Comparison of ENCODE assay signal across 27 cellular contexts in genomic region chr10:114313139-114313538, GRCh38.
"Had no signal": no experiment of that assay in that cellular context is flagged by ENCODE, and none has a peak within 500 bp of the region (broad histone marks: within the 10 kb centered on the region; RNA-seq: fewer than 3 reads in every experiment).

No MANE protein-coding gene starts in this region.

- ATAC-seq: activated CD4-positive, alpha-beta T cell treated with anti-CD3 and anti-CD28 coated beads for 36 hours; activated CD4-positive, CD25-positive, alpha-beta regulatory T cell treated with anti-CD3 and anti-CD28 coated beads, Interleukin-2, amount 50 U/mL, for 24 hours; activated CD8-positive, alpha-beta T cell treated with anti-CD3 and anti-CD28 coated beads, Interleukin-2, amount 10 ng/mL, durations not matched to agents 7 days and 5 days; activated naive CD8-positive, alpha-beta T cell treated with anti-CD3 and anti-CD28 coated beads, Interleukin-2, amount 50 U/mL, for 24 hours; WTC11 had no signal

- H3K27ac ChIP-seq: PC-9, SJSA1 had no signal

- H3K9me3 ChIP-seq: SJSA1, SK-N-SH had no signal

- H2AFZ ChIP-seq: PC-9 had no signal

- H3K4me2 ChIP-seq: PC-9, SK-N-SH had no signal

- DNase-seq: activated CD4-positive, alpha-beta T cell treated with anti-CD3 and anti-CD28 coated beads for 36 hours; activated CD4-positive, alpha-beta T cell treated with anti-CD3 and anti-CD28 coated beads, Interleukin-2, amount 10 ng/mL, durations not matched to agents 7 days and 5 days; activated CD4-positive, alpha-beta T cell treated with anti-CD3 and anti-CD28 coated beads, Interleukin-2, amount 50 U/mL, for 48 hours; activated CD8-positive, alpha-beta T cell treated with anti-CD3 and anti-CD28 coated beads, Interleukin-2, amount 10 ng/mL, durations not matched to agents 7 days and 5 days; activated naive CD4-positive, alpha-beta T cell treated with anti-CD3 and anti-CD28 coated beads, Interleukin-2, amount 10 ng/mL, durations not matched to agents 7 days and 5 days; activated naive CD8-positive, alpha-beta T cell treated with anti-CD3 and anti-CD28 coated beads, Interleukin-2, amount 50 U/mL, for 24 hours; activated T-cell treated with anti-CD3 and anti-CD28 coated beads, Interleukin-2, amount 50 U/mL, for 24 hours; anterior cingulate cortex; NCI-H1092 treated with DMSO at 0.1 percent for 48 hours; NCI-H1417; NCI-H146; NCI-H187; NCI-H2029 treated with DMSO at 0.1 percent for 48 hours; NCI-H2107; NCI-H2171; NCI-H510A; NCI-H526; NCI-H748 treated with DMSO at 0.1 percent for 48 hours; NK-92 treated with Interleukin-12 subunit alpha and Interleukin-12 subunit beta, amount 100 ng/mL, for 24 hours; PC-9; SHP77 treated with DMSO at 0.1 percent for 48 hours; SK-N-SH had no signal

- H3K9ac ChIP-seq: SK-N-SH had no signal

- FAIRE-seq: RCC 7860, TTC549 had no signal

- H3K4me3 ChIP-seq: PC-9, SJSA1 had no signal

- H3K27me3 ChIP-seq: SJSA1 had no signal

- H3K36me3 ChIP-seq: SJSA1 had no signal
